ENCODE assay signal across 36 cellular contexts in the genomic region with DNA sequence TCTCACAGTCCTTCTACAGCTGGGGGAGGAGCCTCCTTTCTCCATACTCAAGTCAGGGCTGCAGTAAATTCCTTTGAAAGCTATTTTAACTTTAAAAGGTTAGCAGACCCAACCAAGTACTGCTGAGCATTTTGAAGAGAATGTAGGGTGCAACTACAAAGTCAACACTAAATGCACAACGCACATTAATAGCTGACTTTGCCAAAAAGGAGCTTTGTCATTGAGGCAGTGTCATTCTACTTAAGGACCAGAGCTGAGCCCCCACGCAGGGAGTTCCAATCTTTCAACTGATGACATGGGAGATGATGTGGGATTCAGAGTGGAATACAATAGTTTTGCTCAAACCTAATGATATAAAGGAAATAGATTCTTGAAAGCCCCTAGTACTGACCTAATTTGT. TPM values are rescaled to one million over a fixed set of nuclear protein-coding genes. Genes with fewer than 3 reads are reported as not detected.
"Had no signal": no experiment of that assay in that cellular context is flagged by ENCODE, and none has a peak within 500 bp of the region (broad histone marks: within the 10 kb centered on the region; RNA-seq: fewer than 3 reads in every experiment).

No MANE protein-coding gene starts in this region.

- H3K9me3 ChIP-seq: adrenal gland, body of pancreas, breast epithelium had no signal

- H3K4me3 ChIP-seq: adrenal gland, body of pancreas, breast epithelium had no signal

- H3K4me1 ChIP-seq: adrenal gland, body of pancreas, breast epithelium had no signal

- H3K36me3 ChIP-seq: adrenal gland, brain microvascular endothelial cell, breast epithelium had no signal

- ATAC-seq: activated CD4-positive, alpha-beta T cell treated with anti-CD3 and anti-CD28 coated beads for 36 hours; activated CD8-positive, alpha-beta T cell treated with anti-CD3 and anti-CD28 coated beads for 36 hours; activated naive CD4-positive, alpha-beta T cell treated with anti-CD3 and anti-CD28 coated beads, Interleukin-2, amount 50 U/mL, for 72 hours; activated T-cell treated with anti-CD3 and anti-CD28 coated beads, Interleukin-2, amount 50 U/mL, for 4 hours; activated T-cell treated with anti-CD3 and anti-CD28 coated beads, Interleukin-2, amount 50 U/mL, for 72 hours; activated T-helper 17 cell treated with anti-CD3 and anti-CD28 coated beads, Interleukin-2, amount 50 U/mL, for 72 hours; body of pancreas had no signal

- FAIRE-seq: TTC549 had no signal

- DNase-seq: activated B cell treated with CpG ODN at 0.5 μM for 24 hours; activated CD4-positive, alpha-beta memory T cell treated with anti-CD3 and anti-CD28 coated beads for 36 hours; activated CD4-positive, alpha-beta T cell treated with anti-CD3 and anti-CD28 coated beads for 1 hour; activated CD4-positive, alpha-beta T cell treated with anti-CD3 and anti-CD28 coated beads for 36 hours; activated CD4-positive, alpha-beta T cell treated with anti-CD3 and anti-CD28 coated beads for 48 hours; activated CD4-positive, alpha-beta T cell treated with anti-CD3 and anti-CD28 coated beads, Interleukin-2, amount 10 ng/mL, durations not matched to agents 7 days and 5 days; activated CD8-positive, alpha-beta memory T cell treated with anti-CD3 and anti-CD28 coated beads, Interleukin-2, amount 50 U/mL, for 4 hours; activated CD8-positive, alpha-beta T cell treated with anti-CD3 and anti-CD28 coated beads for 36 hours; activated effector memory CD4-positive, alpha-beta T cell treated with anti-CD3 and anti-CD28 coated beads, Interleukin-2, amount 50 U/mL, for 16 hours; activated gamma-delta T cell treated with Interleukin-2 at 50 U/mL for 16 hours; activated naive CD4-positive, alpha-beta T cell; activated naive CD4-positive, alpha-beta T cell treated with anti-CD3 and anti-CD28 coated beads for 36 hours; activated naive CD4-positive, alpha-beta T cell treated with anti-CD3 and anti-CD28 coated beads, Interleukin-2, amount 50 U/mL, for 16 hours; activated naive CD8-positive, alpha-beta T cell treated with anti-CD3 and anti-CD28 coated beads for 36 hours; activated T-cell treated with anti-CD3 and anti-CD28 coated beads for 4 hours; activated T-cell treated with anti-CD3 and anti-CD28 coated beads, Interleukin-2, amount 50 U/mL, for 1 hour; activated T-cell treated with anti-CD3 and anti-CD28 coated beads, Interleukin-2, amount 50 U/mL, for 4 hours; activated T-cell treated with anti-CD3 and anti-CD28 coated beads, Interleukin-2, amount 50 U/mL, for 72 hours; adrenal gland; amniotic stem cell; aorta; body of pancreas; brain microvascular endothelial cell; central memory CD4-positive, alpha-beta T cell; T-helper 1 cell; T-helper 2 cell; T-helper 9 cell had no signal

- H3K27me3 ChIP-seq: adrenal gland, body of pancreas, brain microvascular endothelial cell, breast epithelium had no signal

- H3K27ac ChIP-seq: adrenal gland, body of pancreas, brain microvascular endothelial cell, breast epithelium, VCaP had no signal

RNA-seq across cellular contexts. Expression of a gene that starts 20.3 kb away (rescaled TPM):
- total RNA-seq: activated B cell treated with CpG ODN at 0.5 μM for 24 hours; activated CD4-positive, alpha-beta memory T cell treated with anti-CD3 and anti-CD28 coated beads for 36 hours; activated CD4-positive, alpha-beta T cell treated with anti-CD3 and anti-CD28 coated beads for 36 hours; activated CD4-positive, alpha-beta T cell treated with anti-CD3 and anti-CD28 coated beads, Interleukin-2, amount 10 ng/mL, durations not matched to agents 7 days and 5 days; activated CD8-positive, alpha-beta memory T cell treated with anti-CD3 and anti-CD28 coated beads for 36 hours; activated CD8-positive, alpha-beta T cell treated with anti-CD3 and anti-CD28 coated beads for 36 hours; activated naive CD4-positive, alpha-beta T cell treated with anti-CD3 and anti-CD28 coated beads for 36 hours; activated naive CD4-positive, alpha-beta T cell treated with anti-CD3 and anti-CD28 coated beads, Interleukin-2, amount 50 U/mL, for 72 hours; activated naive CD8-positive, alpha-beta T cell treated with anti-CD3 and anti-CD28 coated beads for 36 hours; activated T-cell treated with anti-CD3 and anti-CD28 coated beads, Interleukin-2, amount 50 U/mL, for 4 hours; activated T-cell treated with anti-CD3 and anti-CD28 coated beads, Interleukin-2, amount 50 U/mL, for 72 hours; activated T-helper 1 cell treated with anti-CD3 and anti-CD28 coated beads, Interleukin-12 subunit alpha, Interleukin-12 subunit beta, Interleukin-2, Interleukin-4 antibody, amounts not matched to agents 30 ng/mL and 10 ng/mL and 1 ng/mL, durations not matched to agents 14 hours and 24 hours and 36 hours; activated T-helper 17 cell treated with anti-CD3 and anti-CD28 coated beads, Interleukin-2, amount 50 U/mL, for 72 hours; adrenal gland; aorta; astrocyte; body of pancreas; breast epithelium; cardiac septum had no signal
- polyA plus RNA-seq: adrenal gland, aorta had no signal
